In the genomic region with DNA sequence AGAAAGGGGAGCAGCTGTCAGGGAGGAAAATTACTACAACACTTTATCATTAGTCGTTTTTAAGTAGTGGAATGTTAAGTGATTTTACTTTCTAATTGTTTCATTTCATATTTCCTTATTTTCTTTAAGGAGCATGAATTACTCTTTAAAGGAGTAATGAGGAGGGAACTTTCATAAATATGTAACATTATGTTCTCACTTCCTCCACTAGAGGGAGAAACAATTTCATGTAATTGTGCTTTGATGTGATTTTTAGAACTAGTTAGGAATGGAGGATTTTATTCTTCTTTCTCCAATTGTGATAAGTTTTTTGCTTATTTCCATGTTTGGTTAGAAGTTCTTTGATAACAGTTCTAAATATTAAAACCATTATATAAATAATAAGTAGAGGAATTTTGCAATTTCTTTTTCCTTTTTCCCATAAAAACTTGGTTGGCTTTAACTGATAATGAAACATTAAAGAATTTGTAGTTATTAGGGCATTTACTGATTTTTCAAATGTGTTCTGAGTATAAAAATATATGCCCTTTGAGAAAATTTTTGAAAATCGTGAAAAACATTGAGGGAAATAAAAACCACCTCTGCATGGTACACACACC, we compare ENCODE assay signal across 9 cellular contexts. TPM values are rescaled to one million over a fixed set of nuclear protein-coding genes. Genes with fewer than 3 reads are reported as not detected.
DNase-seq lines count a peak whose midpoint lies in the region; ATAC-seq and TF ChIP-seq lines count a peak whose summit lies in the region.
"Had no signal": no experiment of that assay in that cellular context is flagged by ENCODE, and none has a peak within 500 bp of the region (broad histone marks: within the 10 kb centered on the region; RNA-seq: fewer than 3 reads in every experiment).

No MANE protein-coding gene starts in this region.

- H3K4me2 ChIP-seq in osteoblast (ENCODE audit: insufficient read depth, low read length), result no peak overlapping the region

- H4K20me1 ChIP-seq in osteoblast (ENCODE audit: insufficient read depth, low read length), result no peaks in the 10 kb centered on the region

- H3K36me3 ChIP-seq in osteoblast (ENCODE audit: insufficient read depth, low read length), result peaks cover 13% of the 10 kb centered on the region

- H2AFZ ChIP-seq in osteoblast (ENCODE audit: low read length), result no peak overlapping the region

- no peaks in the 10 kb centered on the region for H3K27me3 ChIP-seq in osteoblast (ENCODE audit: insufficient read depth, low read length)
- H3K27me3 ChIP-seq: SJSA1 had no signal

- no peak overlapping the region for H3K27ac ChIP-seq in osteoblast (ENCODE audit: low read depth, low read length)
- H3K27ac ChIP-seq: SJSA1 had no signal

- no peaks in the 10 kb centered on the region for H3K79me2 ChIP-seq in osteoblast (ENCODE audit: insufficient read depth, low read length)

- DNase-seq in CMK (ENCODE audit: low read depth) (peak; percentile 1), NCI-H2227 treated with DMSO at 0.1 percent for 48 hours (lab: John Stamatoyannopoulos, UW) (peak; percentile 6), dermis blood vessel endothelial cell (peak; percentile 60), osteoblast (ENCODE audit: insufficient read length, low spot score, missing footprints) (no peak), middle frontal gyrus (ENCODE audit: extremely low spot score, low spot score) (no peak), DMS79 (lab: John Stamatoyannopoulos, UW) (no peak)

- no peaks in the 10 kb centered on the region for H3K9me3 ChIP-seq in osteoblast (ENCODE audit: low read depth, low read length)
- H3K9me3 ChIP-seq: SJSA1 had no signal

- peak; percentile 64 for ATAC-seq in GM21619 (IDR thresholded peaks at IDR 0.05; ENCODE audit: unreplicated experiment)
- ATAC-seq in GM18517 (IDR thresholded peaks at IDR 0.05; ENCODE audit: unreplicated experiment), result no peak

- no peaks in the 10 kb centered on the region for H3K4me1 ChIP-seq in osteoblast (ENCODE audit: insufficient read depth, low read length)
- H3K4me1 ChIP-seq: SJSA1 had no signal

- peak; percentile 64 for TF ChIP-seq CTCF in osteoblast (IDR thresholded peaks at IDR 0.05; ENCODE audit: extremely low read depth, low read depth, low read length)

- no peak overlapping the region for H3K4me3 ChIP-seq in osteoblast (ENCODE audit: insufficient read depth, low read length)
- H3K4me3 ChIP-seq: SJSA1 had no signal

RNA-seq across cellular contexts. Expression of gene CEP78, which starts 25.6 kb away (rescaled TPM):
- total RNA-seq in dermis blood vessel endothelial cell (18.5 and 29.8 TPM in 2 replicates), osteoblast (16.6 and 19.2 TPM in 2 replicates)

RNA-seq across cellular contexts. Expression of gene PSAT1, which starts 35.4 kb away (rescaled TPM):
- total RNA-seq in dermis blood vessel endothelial cell, result 7.5 and 21.8 TPM in 2 replicates
- 175 and 182 TPM in 2 replicates for total RNA-seq in osteoblast

Comparison
In these comparisons a context has a peak if more than half of its experiments do, and no peak if none do; other contexts are left out.
1. DNase-seq: peak in CMK (single experiment), NCI-H2227 treated with DMSO at 0.1 percent for 48 hours (single experiment) and dermis blood vessel endothelial cell (single experiment); none in osteoblast (single experiment), middle frontal gyrus (single experiment) and DMS79 (single experiment).